Comparison of ENCODE assay signal across 1 cellular context in genomic region chr20:4947817-4948559, GRCh38.
TF ChIP-seq lines count a peak whose summit lies in the region.

No MANE protein-coding gene starts in this region.

TF ChIP-seq in GM23338, 12 proteins besides CTCF, POLR2A, EP300 and RAD21:
- 0 out of 2 replicates have a peak, but pooled peaks have one; percentile 21 for TF ChIP-seq ZNF462 (CRISPR knock-in tag; IDR thresholded peaks at IDR 0.05)
- no peak for TF ChIP-seq POLR2AphosphoS5 (IDR thresholded peaks at IDR 0.05; ENCODE audit: low read depth)
- TF ChIP-seq JUNB (IDR thresholded peaks at IDR 0.05; ENCODE audit: unreplicated experiment) = no peak
